In genomic region chr1:180675586-180675985, GRCh38 we compare ENCODE assay signal across 1 cellular context.
TF ChIP-seq lines count a peak whose summit lies in the region.

No MANE protein-coding gene starts in this region.

TF ChIP-seq in WTC11, 78 proteins besides CTCF, POLR2A, EP300 and RAD21 (continued from another document):
- TF ChIP-seq ZNF281 (CRISPR knock-in tag; IDR thresholded peaks at IDR 0.05), result no peak
- TF ChIP-seq OVOL2 (CRISPR knock-in tag; IDR thresholded peaks at IDR 0.05; ENCODE audit: borderline replicate concordance), result no peak
- TF ChIP-seq NFATC4 (CRISPR knock-in tag; IDR thresholded peaks at IDR 0.05), result no peak
- TF ChIP-seq ATF3 (CRISPR knock-in tag; conservative IDR thresholded peaks at IDR 0.05), result no peak
- TF ChIP-seq ZNF138 (CRISPR knock-in tag; conservative IDR thresholded peaks at IDR 0.05), result no peak
- TF ChIP-seq, protein P1, sequence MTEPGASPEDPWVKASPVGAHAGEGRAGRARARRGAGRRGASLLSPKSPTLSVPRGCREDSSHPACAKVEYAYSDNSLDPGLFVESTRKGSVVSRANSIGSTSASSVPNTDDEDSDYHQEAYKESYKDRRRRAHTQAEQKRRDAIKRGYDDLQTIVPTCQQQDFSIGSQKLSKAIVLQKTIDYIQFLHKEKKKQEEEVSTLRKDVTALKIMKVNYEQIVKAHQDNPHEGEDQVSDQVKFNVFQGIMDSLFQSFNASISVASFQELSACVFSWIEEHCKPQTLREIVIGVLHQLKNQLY (CRISPR knock-in tag; IDR thresholded peaks at IDR 0.05), result no peak
- no peak for TF ChIP-seq ZNF416 (CRISPR knock-in tag; IDR thresholded peaks at IDR 0.05)
- no peak for TF ChIP-seq CREM (CRISPR knock-in tag; IDR thresholded peaks at IDR 0.05)
